7 cellular contexts compared by ENCODE assay signal in the genomic region with DNA sequence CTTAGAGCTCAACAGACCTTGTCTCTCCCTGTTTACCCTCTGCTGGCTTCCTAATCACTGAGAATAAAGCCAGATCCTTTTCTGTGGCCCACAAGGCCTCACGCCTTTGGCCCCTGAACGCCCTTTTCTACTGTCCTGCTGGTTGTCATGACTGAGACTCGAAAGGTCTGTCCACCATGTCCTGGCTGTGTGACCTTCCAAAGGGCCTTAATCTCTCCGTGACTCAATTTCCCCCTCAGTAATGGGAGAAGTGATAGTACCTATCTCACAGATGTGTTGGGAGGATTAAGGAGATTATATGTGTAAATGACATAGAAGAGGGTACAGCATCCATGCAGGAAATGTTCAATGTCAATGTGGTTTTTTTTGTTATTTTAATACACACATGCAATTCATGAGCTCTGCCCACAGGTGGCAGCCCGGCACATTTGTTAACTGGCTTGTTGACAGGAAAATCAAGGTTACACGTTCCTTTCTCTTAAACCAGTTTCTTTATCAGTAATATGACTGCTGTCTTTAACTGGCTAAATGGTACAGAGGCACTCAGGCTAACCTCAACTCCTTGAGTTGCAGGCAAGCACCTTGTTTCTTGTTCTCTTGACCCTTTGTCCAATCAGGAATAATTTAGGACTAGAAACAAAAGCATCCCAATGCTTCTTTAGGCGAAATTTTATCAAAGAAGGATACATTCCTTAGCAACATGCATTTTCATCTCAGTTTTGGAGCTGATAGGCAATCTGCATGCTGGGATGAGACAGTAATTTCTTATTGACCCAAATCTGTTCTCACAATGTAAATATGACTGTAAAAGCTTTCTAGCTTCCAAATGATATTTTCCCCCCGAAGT. TPM values are rescaled to one million over a fixed set of nuclear protein-coding genes. Genes with fewer than 3 reads are reported as not detected.
A peak's percentile ranks its signal among the peaks of the same experiment; 100 is the strongest.
DNase-seq lines count a peak whose midpoint lies in the region; TF ChIP-seq lines count a peak whose summit lies in the region.

No MANE protein-coding gene starts in this region.

- H3K9me3 ChIP-seq in HEK293 (ENCODE audit: control insufficient read depth, insufficient read depth, low read depth, low read length), result no peaks in the 10 kb centered on the region
- H3K9me3 ChIP-seq in effector memory CD4-positive, alpha-beta T cell (ENCODE audit: control insufficient read depth, low read length), result no peaks in the 10 kb centered on the region

- H3K36me3 ChIP-seq in HEK293 (ENCODE audit: control insufficient read depth in 2 of 2, insufficient read depth in 1 of 2, low read length in 2 of 2), result no peaks in the 10 kb centered on the region
- H3K36me3 ChIP-seq in effector memory CD4-positive, alpha-beta T cell (ENCODE audit: control insufficient read depth, insufficient read depth, low read length), result no peaks in the 10 kb centered on the region

- CTCF ChIA-PET in HEK293 (lab: Yijun Ruan, JAX), result interaction anchor here (0.5 to 3.5 kb wide), 41 partner anchors 8 to 1517 kb away, joined by 3 to 43 read pairs (median 4); a partner anchor contains a TSS

- H3K4me3 ChIP-seq in HEK293 (ENCODE audit: low read depth, low read length), result no peak overlapping the region
- no peak overlapping the region for H3K4me3 ChIP-seq in effector memory CD4-positive, alpha-beta T cell (ENCODE audit: insufficient read depth, low read depth, low read length, poor library complexity, severe bottlenecking)

- no peaks in the 10 kb centered on the region for H3K27me3 ChIP-seq in effector memory CD4-positive, alpha-beta T cell (replicated peaks; ENCODE audit: control insufficient read depth, insufficient read depth, low read length, poor library complexity, severe bottlenecking)

- no peak overlapping the region for H3K27ac ChIP-seq in HEK293 (ENCODE audit: extremely low read depth, low read depth, low read length)
- H3K27ac ChIP-seq in effector memory CD4-positive, alpha-beta T cell (ENCODE audit: insufficient read depth, low read length, poor library complexity, severe bottlenecking), result no peak overlapping the region

- no peaks in the 10 kb centered on the region for H3K4me1 ChIP-seq in HEK293 (ENCODE audit: control insufficient read depth, insufficient read depth, low read length)
- no peaks in the 10 kb centered on the region for H3K4me1 ChIP-seq in effector memory CD4-positive, alpha-beta T cell (ENCODE audit: control insufficient read depth, insufficient read depth, low read length, poor library complexity, severe bottlenecking)

- DNase-seq in NCI-H1694 treated with DMSO at 0.1 percent for 48 hours (lab: John Stamatoyannopoulos, UW) (peak; percentile 1), mesenteric fat pad (ENCODE audit: low spot score) (peak; percentile 67)
- peak; percentile 54 for DNase-seq in activated CD4-positive, alpha-beta T cell treated with anti-CD3 and anti-CD28 coated beads, Interleukin-2, amount 50 U/mL, for 1 hour
- peak; percentile 9 to 44 (median 18) for DNase-seq in effector memory CD4-positive, alpha-beta T cell
- DNase-seq in stimulated activated CD8-positive, alpha-beta memory T cell treated with anti-CD3 and anti-CD28 coated beads, Interleukin-7, amount 100 ng/mL, for 24 hours (ENCODE audit: low read depth), result peak; percentile 38

- TF ChIP-seq CTCF in GM12873 (IDR thresholded peaks at IDR 0.05; ENCODE audit: insufficient read depth, low read depth, low read length, missing control alignments) (peak; percentile 78), HEK293 (tag by site-specific recombination; IDR thresholded peaks at IDR 0.05) (peak; percentile 39; the same call in 1 of the 2 replicates)

- POLR2A ChIA-PET in HEK293 (lab: Yijun Ruan, JAX), result no interaction called here

TF ChIP-seq in HEK293, 187 proteins besides CTCF, POLR2A, EP300 and RAD21:
- TF ChIP-seq ZNF654 (tag by site-specific recombination; IDR thresholded peaks at IDR 0.05; ENCODE audit: low read depth), result peak; percentile 50
- TF ChIP-seq TRIM28 (IDR thresholded peaks at IDR 0.05; ENCODE audit: borderline replicate concordance, low read length), result peak; percentile 53; the same call in 1 of the 2 replicates
- TF ChIP-seq, protein P1, sequence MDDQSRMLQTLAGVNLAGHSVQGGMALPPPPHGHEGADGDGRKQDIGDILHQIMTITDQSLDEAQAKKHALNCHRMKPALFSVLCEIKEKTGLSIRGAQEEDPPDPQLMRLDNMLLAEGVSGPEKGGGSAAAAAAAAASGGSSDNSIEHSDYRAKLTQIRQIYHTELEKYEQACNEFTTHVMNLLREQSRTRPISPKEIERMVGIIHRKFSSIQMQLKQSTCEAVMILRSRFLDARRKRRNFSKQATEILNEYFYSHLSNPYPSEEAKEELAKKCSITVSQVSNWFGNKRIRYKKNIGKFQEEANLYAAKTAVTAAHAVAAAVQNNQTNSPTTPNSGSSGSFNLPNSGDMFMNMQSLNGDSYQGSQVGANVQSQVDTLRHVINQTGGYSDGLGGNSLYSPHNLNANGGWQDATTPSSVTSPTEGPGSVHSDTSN (CRISPR knock-in tag; IDR thresholded peaks at IDR 0.05), result no peak
- TF ChIP-seq, protein P2, sequence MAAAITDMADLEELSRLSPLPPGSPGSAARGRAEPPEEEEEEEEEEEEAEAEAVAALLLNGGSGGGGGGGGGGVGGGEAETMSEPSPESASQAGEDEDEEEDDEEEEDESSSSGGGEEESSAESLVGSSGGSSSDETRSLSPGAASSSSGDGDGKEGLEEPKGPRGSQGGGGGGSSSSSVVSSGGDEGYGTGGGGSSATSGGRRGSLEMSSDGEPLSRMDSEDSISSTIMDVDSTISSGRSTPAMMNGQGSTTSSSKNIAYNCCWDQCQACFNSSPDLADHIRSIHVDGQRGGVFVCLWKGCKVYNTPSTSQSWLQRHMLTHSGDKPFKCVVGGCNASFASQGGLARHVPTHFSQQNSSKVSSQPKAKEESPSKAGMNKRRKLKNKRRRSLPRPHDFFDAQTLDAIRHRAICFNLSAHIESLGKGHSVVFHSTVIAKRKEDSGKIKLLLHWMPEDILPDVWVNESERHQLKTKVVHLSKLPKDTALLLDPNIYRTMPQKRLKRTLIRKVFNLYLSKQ (tag by site-specific recombination; IDR thresholded peaks at IDR 0.05; ENCODE audit: borderline replicate concordance), result no peak
- no peak for TF ChIP-seq SETDB1 (IDR thresholded peaks at IDR 0.05; ENCODE audit: insufficient read length, low read length)
- TF ChIP-seq ZBTB8A (tag by site-specific recombination; IDR thresholded peaks at IDR 0.05), result no peak

RNA-seq across cellular contexts. Expression of a gene that starts 16.6 kb away (rescaled TPM):
- total RNA-seq in mesenteric fat pad, result 3.4 TPM

Comparison
In these comparisons a context has a peak if more than half of its experiments do, and no peak if none do; other contexts are left out.
1. DNase-seq: peak in every context shown above with its lines; median percentile 67 in mesenteric fat pad; 54 in activated CD4-positive, alpha-beta T cell treated with anti-CD3 and anti-CD28 coated beads, Interleukin-2, amount 50 U/mL, for 1 hour; 38 in stimulated activated CD8-positive, alpha-beta memory T cell treated with anti-CD3 and anti-CD28 coated beads, Interleukin-7, amount 100 ng/mL, for 24 hours; 18 in effector memory CD4-positive, alpha-beta T cell; 1 in NCI-H1694 treated with DMSO at 0.1 percent for 48 hours.